ENCODE assay signal across 26 cellular contexts in the genomic region with DNA sequence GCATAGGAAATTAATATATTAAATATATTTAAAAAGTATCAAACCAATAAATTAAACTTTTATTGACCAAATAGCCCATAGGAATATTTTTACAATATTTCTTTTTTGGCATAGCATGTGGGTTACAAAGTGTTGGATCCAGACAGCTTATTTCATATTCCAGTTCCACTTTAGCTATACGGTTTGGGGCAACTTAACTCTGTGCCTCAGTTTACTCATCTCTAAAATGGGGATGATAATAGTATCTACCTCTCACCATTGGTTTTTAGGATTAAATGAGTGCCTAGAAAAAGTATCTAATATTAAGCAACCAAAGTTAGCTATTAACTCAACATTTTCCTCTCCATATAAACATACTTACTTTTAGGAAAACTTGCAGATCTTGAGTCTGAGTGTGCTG.
"Had no signal": no experiment of that assay in that cellular context is flagged by ENCODE, and none has a peak within 500 bp of the region (broad histone marks: within the 10 kb centered on the region; RNA-seq: fewer than 3 reads in every experiment).

No MANE protein-coding gene starts in this region.

- H3K27ac ChIP-seq: stomach, suprapubic skin, testis, thoracic aorta, thyroid gland, tibial artery, tibial nerve, transverse colon, upper lobe of left lung, upper lobe of right lung, uterus, vagina had no signal

- H3K27me3 ChIP-seq: stomach, suprapubic skin, testis, thyroid gland, tibial artery, tibial nerve, transverse colon, upper lobe of left lung, upper lobe of right lung, uterus, vagina had no signal

- H3K4me3 ChIP-seq: stomach, suprapubic skin, testis, thoracic aorta, thyroid gland, tibial artery, tibial nerve, transverse colon, upper lobe of left lung, upper lobe of right lung, uterus, vagina had no signal

- ATAC-seq: stimulated activated effector memory CD8-positive, alpha-beta T cell treated with anti-CD3 and anti-CD28 coated beads, Interleukin-12 subunit alpha, Interleukin-12 subunit beta, amount 100 ng/mL, for 72 hours; stimulated activated memory B cell treated with anti-CD40 and anti-IgM and Interleukin-4, amounts not matched to agents 10 μg/mL and 1 μg/mL and 100 μg/mL, for 72 hours; stimulated activated naive B cell treated with anti-CD40 and anti-IgM and Interleukin-4, amounts not matched to agents 10 μg/mL and 1 μg/mL and 100 μg/mL, for 72 hours; stimulated activated naive CD8-positive, alpha-beta T cell treated with anti-CD3 and anti-CD28 coated beads, Interleukin-15, amount 100 ng/mL, for 72 hours; stimulated activated naive CD8-positive, alpha-beta T cell treated with anti-CD3 and anti-CD28 coated beads, Interleukin-15, Interleukin-2, amounts not matched to agents 100 U/mL and 50 U/mL, for 24 hours; upper lobe of right lung had no signal

- H3K9me3 ChIP-seq: stomach, suprapubic skin, testis, thoracic aorta, thyroid gland, tibial artery, tibial nerve, transverse colon, upper lobe of left lung, upper lobe of right lung, uterus, vagina had no signal

- H3K36me3 ChIP-seq: stomach, suprapubic skin, thoracic aorta, thyroid gland, tibial nerve, upper lobe of left lung, upper lobe of right lung, uterus, vagina had no signal

- FAIRE-seq: urothelium cell line had no signal

- H3K4me1 ChIP-seq: stomach, suprapubic skin, testis, thyroid gland, tibial artery, tibial nerve, transverse colon, upper lobe of left lung, upper lobe of right lung, uterus, vagina had no signal

- DNase-seq: stimulated activated CD4-positive, alpha-beta T cell treated with anti-CD3 and anti-CD28 coated beads, Interleukin-2, amount 100 ng/mL, for 48 hours; stimulated activated CD4-positive, alpha-beta T cell treated with anti-CD3 and anti-CD28 coated beads, Interleukin-4, amount 100 ng/mL, for 1 hour; stimulated activated CD4-positive, alpha-beta T cell treated with anti-CD3 and anti-CD28 coated beads, Interleukin-4, amount 100 ng/mL, for 24 hours; stimulated activated CD4-positive, alpha-beta T cell treated with anti-CD3 and anti-CD28 coated beads, Interleukin-4, amount 100 ng/mL, for 4 hours; stimulated activated CD8-positive, alpha-beta memory T cell treated with anti-CD3 and anti-CD28 coated beads, Interleukin-4, amount 100 ng/mL, for 48 hours; stimulated activated naive B cell treated with anti-CD40 and anti-IgM and Interleukin-4, amounts not matched to agents 10 μg/mL and 1 μg/mL and 100 μg/mL, for 72 hours; stimulated activated naive CD4-positive, alpha-beta T cell; stimulated activated naive CD4-positive, alpha-beta T cell treated with Interleukin-2 at 50 U/mL for 16 hours; stimulated activated naive CD8-positive, alpha-beta T cell treated with anti-CD3 and anti-CD28 coated beads, Interleukin-15, amount 100 ng/mL, for 72 hours; stimulated activated naive CD8-positive, alpha-beta T cell treated with anti-CD3 and anti-CD28 coated beads, Interleukin-15, Interleukin-2, amounts not matched to agents 100 U/mL and 50 U/mL, for 24 hours; stomach; substantia nigra; testis; thyroid gland; tibial artery; transverse colon; upper lobe of left lung; upper lobe of right lung; uterus had no signal
